Comparison of ENCODE assay signal across 9 cellular contexts in genomic region chr7:33040803-33041516, GRCh38. TPM values are rescaled to one million over a fixed set of nuclear protein-coding genes. Genes with fewer than 3 reads are reported as not detected.
DNase-seq lines count a peak whose midpoint lies in the region; ATAC-seq and TF ChIP-seq lines count a peak whose summit lies in the region.
"Had no signal": no experiment of that assay in that cellular context is flagged by ENCODE, and none has a peak within 500 bp of the region (broad histone marks: within the 10 kb centered on the region; RNA-seq: fewer than 3 reads in every experiment).

No MANE protein-coding gene starts in this region.

- DNase-seq in activated CD8-positive, alpha-beta memory T cell treated with anti-CD3 and anti-CD28 coated beads for 1 hour (ENCODE audit: extremely low read depth in 1 of 2, low read depth in 1 of 2) = peak; percentile 25 to 49
- no peak for DNase-seq in activated CD8-positive, alpha-beta memory T cell treated with anti-CD3 and anti-CD28 coated beads for 24 hours
- DNase-seq in T-helper 17 cell = peak; percentile 34 to 51 (median 47)
- peak; percentile 29 to 34 for DNase-seq in cardiac fibroblast (ENCODE audit: low read depth in 2 of 2)
- no peak for DNase-seq in NCI-H510A (lab: John Stamatoyannopoulos, UW)

- H3K4me3 Mint-ChIP-seq in T-helper 17 cell = peak overlapping the region; percentile 71

- H3K27me3 ChIP-seq in muscle layer of colon (ENCODE audit: control insufficient read depth in 1 of 2, insufficient read depth in 2 of 2, low read length in 2 of 2) = no peaks in the 10 kb centered on the region
- no peaks in the 10 kb centered on the region for H3K27me3 ChIP-seq in thymus (ENCODE audit: control insufficient read depth, insufficient read depth)

- peak overlapping the region; percentile 24 for H3K9ac ChIP-seq in muscle layer of colon (ENCODE audit: low read length)

- WGBS in thymus = 13% methylated on average over 9 of the region's 9 CpGs

- H3K27me3 Mint-ChIP-seq in T-helper 17 cell = no peaks in the 10 kb centered on the region

- ATAC-seq in HG03135 (IDR thresholded peaks at IDR 0.05; ENCODE audit: unreplicated experiment) = peak; percentile 94
- ATAC-seq in T-helper 17 cell = peak; percentile 99

- H3K36me3 Mint-ChIP-seq in T-helper 17 cell (ENCODE audit: low read depth) = peaks cover 2% of the 10 kb centered on the region

- peak overlapping the region; percentile 97 for H3K27ac Mint-ChIP-seq in T-helper 17 cell

- peaks cover 39% of the 10 kb centered on the region for H3K4me1 Mint-ChIP-seq in T-helper 17 cell

- H3K9me3 ChIP-seq in T-helper 17 cell (ENCODE audit: control insufficient read depth, low read length, poor library complexity, severe bottlenecking) (no peaks in the 10 kb centered on the region), muscle layer of colon (ENCODE audit: low read length) (no peaks in the 10 kb centered on the region), thymus (ENCODE audit: control insufficient read depth) (no peaks in the 10 kb centered on the region)

- H3K4me1 ChIP-seq in muscle layer of colon (ENCODE audit: insufficient read depth, low read length) = peaks cover 41% of the 10 kb centered on the region
- H3K4me1 ChIP-seq in thymus (ENCODE audit: control insufficient read depth, insufficient read depth, low read length) = peaks cover 5% of the 10 kb centered on the region

- TF ChIP-seq CTCF in cardiac fibroblast (IDR thresholded peaks at IDR 0.05; ENCODE audit: low read depth, low read length) = no peak

- H3K36me3 ChIP-seq in muscle layer of colon (ENCODE audit: insufficient read depth, low read length) = no peaks in the 10 kb centered on the region
- no peaks in the 10 kb centered on the region for H3K36me3 ChIP-seq in thymus (ENCODE audit: control insufficient read depth, insufficient read depth)

- H3K4me3 ChIP-seq in cardiac fibroblast (replicated peaks in 1 of 2; ENCODE audit: low read depth in 2 of 2, low read length in 2 of 2) (no peak overlapping the region), muscle layer of colon (ENCODE audit: low read depth in 1 of 2, low read length in 2 of 2) (no peak overlapping the region), thymus (ENCODE audit: low read length) (peak overlapping the region; percentile 24)

- H3K27ac ChIP-seq in muscle layer of colon (ENCODE audit: low read depth, low read length) = peak overlapping the region; percentile 57
- H3K27ac ChIP-seq in thymus (ENCODE audit: low read depth) = peak overlapping the region; percentile 42
- H3K27ac ChIP-seq: C4-2B had no signal

RNA-seq across cellular contexts. Expression of gene NT5C3A, which starts 21.6 kb away (rescaled TPM):
- total RNA-seq in T-helper 17 cell = 10 to 100 TPM; 36.5 to 82.2 TPM
- 50.0 TPM for polyA plus RNA-seq in thymus

Comparison
In these comparisons a context has a peak if more than half of its experiments do, and no peak if none do; other contexts are left out.
1. DNase-seq: peak in activated CD8-positive, alpha-beta memory T cell treated with anti-CD3 and anti-CD28 coated beads for 1 hour (2 of 2), T-helper 17 cell (3 of 3) and cardiac fibroblast (2 of 2); none in activated CD8-positive, alpha-beta memory T cell treated with anti-CD3 and anti-CD28 coated beads for 24 hours (single experiment) and NCI-H510A (single experiment).